In genomic region chr15:66503041-66503648, GRCh38 we compare ENCODE assay signal across 1 cellular context.
TF ChIP-seq lines count a peak whose summit lies in the region.
"Not testable (repeated sequence)": the region's sequence is repeated elsewhere in the genome, so short reads cannot be mapped to it uniquely, and the experiment has no call there.

No MANE protein-coding gene starts in this region.

TF ChIP-seq in K562, 482 proteins besides CTCF, POLR2A, EP300 and RAD21:
- TF ChIP-seq CEBPB (tag; IDR thresholded peaks at IDR 0.05) (0 out of 2 replicates have a peak, but pooled peaks have one; percentile 17), RBFOX2 (IDR thresholded peaks at IDR 0.05; ENCODE audit: low read depth, low read length) (peak; percentile 47), SIN3A (IDR thresholded peaks at IDR 0.05; ENCODE audit: borderline replicate concordance in 2 of 2, control insufficient read depth in 1 of 2, low read depth in 2 of 2, low read length in 2 of 2) (0 out of 4 replicates have a peak, but pooled peaks of 1 of the 2 experiments have one; percentile 28), HNRNPL (IDR thresholded peaks at IDR 0.05; ENCODE audit: low read depth, low read length) (0 out of 2 replicates have a peak, but pooled peaks have one; percentile 8), TEAD4 (IDR thresholded peaks at IDR 0.05; ENCODE audit: low read length) (0 out of 2 replicates have a peak, but pooled peaks have one; percentile 8), POLR2G (IDR thresholded peaks at IDR 0.05; ENCODE audit: low read depth, low read length) (0 out of 2 replicates have a peak, but pooled peaks have one; percentile 35)
- TF ChIP-seq TEAD4 (CRISPR knock-in tag; IDR thresholded peaks at IDR 0.05; ENCODE audit: borderline replicate concordance) = not testable (repeated sequence)
